ENCODE assay signal across 17 cellular contexts in genomic region chr17:19010729-19011505, GRCh38. TPM values are rescaled to one million over a fixed set of nuclear protein-coding genes. Genes with fewer than 3 reads are reported as not detected.
A peak's percentile ranks its signal among the peaks of the same experiment; 100 is the strongest.
DNase-seq lines count a peak whose midpoint lies in the region; ATAC-seq, FAIRE-seq and TF ChIP-seq lines count a peak whose summit lies in the region.
"Had no signal": no experiment of that assay in that cellular context is flagged by ENCODE, and none has a peak within 500 bp of the region (broad histone marks: within the 10 kb centered on the region; RNA-seq: fewer than 3 reads in every experiment).

No MANE protein-coding gene starts in this region.

- CTCF ChIA-PET in K562 (lab: Yijun Ruan, JAX; ENCODE audit: low intra/inter-chr PET ratio): no interaction called here
- CTCF ChIA-PET in activated CD4-positive, alpha-beta memory T cell treated with anti-CD3 and anti-CD28 coated beads for 36 hours (lab: Charles Lee): no interaction called here

- no peak overlapping the region for H2AFZ ChIP-seq in K562 (ENCODE audit: low read depth, low read length)

- H3K9me3 ChIP-seq in K562 (replicated peaks; ENCODE audit: control insufficient read depth, insufficient read depth, low read depth, low read length): no peaks in the 10 kb centered on the region
- no peaks in the 10 kb centered on the region for H3K9me3 ChIP-seq in left lung

- H3K4me1 ChIP-seq in K562 (replicated peaks in 1 of 2; ENCODE audit: control insufficient read depth in 2 of 2, insufficient read depth in 2 of 2, low read length in 2 of 2) (peaks cover 0 to 12% of the 10 kb centered on the region in 2 experiments; a peak in 3 of 5 replicates), left lung (no peaks in the 10 kb centered on the region)

- H3K4me3 Mint-ChIP-seq in type B pancreatic cell: peak overlapping the region; percentile 17
- H3K4me3 Mint-ChIP-seq in activated CD4-positive, alpha-beta memory T cell treated with anti-CD3 and anti-CD28 coated beads for 36 hours: no peak overlapping the region
- H3K4me3 Mint-ChIP-seq: activated T-cell treated with anti-CD3 and anti-CD28 coated beads, Interleukin-2, amount 50 U/mL, for 24 hours; nephron; T-helper 17 cell had no signal

- H3K27ac ChIP-seq in K562 (ENCODE audit: extremely low read depth, low read depth, low read length): no peak overlapping the region
- no peak overlapping the region for H3K27ac ChIP-seq in left lung

- 18% methylated on average over 11 of the region's 11 CpGs for WGBS in K562 (ENCODE audit: insufficient coverage, low coverage, missing lambda C conversion rate)

- no peaks in the 10 kb centered on the region for H3K9me3 Mint-ChIP-seq in type B pancreatic cell
- no peaks in the 10 kb centered on the region for H3K9me3 Mint-ChIP-seq in activated CD4-positive, alpha-beta memory T cell treated with anti-CD3 and anti-CD28 coated beads for 36 hours
- H3K9me3 Mint-ChIP-seq: activated T-cell treated with anti-CD3 and anti-CD28 coated beads, Interleukin-2, amount 50 U/mL, for 24 hours had no signal

- intact Hi-C loops in Right ventricle myocardium superior (cut with DNase I) (no loop called here), left ventricle myocardium superior (cut with micrococcal nuclease) (no loop called here), K562 (cut with micrococcal nuclease) (no loop called here), left lung (cut with DNase I) (no loop called here)
- intact Hi-C loops in activated CD4-positive, alpha-beta memory T cell treated with anti-CD3 and anti-CD28 coated beads for 36 hours (cut with micrococcal nuclease): no loop called here

- H3K9me1 ChIP-seq in K562 (ENCODE audit: control insufficient read depth, insufficient read depth, low read length): no peaks in the 10 kb centered on the region

- H3K27me3 Mint-ChIP-seq in type B pancreatic cell: peaks cover under 1% of the 10 kb centered on the region
- H3K27me3 Mint-ChIP-seq in activated CD4-positive, alpha-beta memory T cell treated with anti-CD3 and anti-CD28 coated beads for 36 hours: no peaks in the 10 kb centered on the region
- H3K27me3 Mint-ChIP-seq: activated T-cell treated with anti-CD3 and anti-CD28 coated beads, Interleukin-2, amount 50 U/mL, for 24 hours had no signal

- no TSS peak for BruUV-seq in K562 (replicated peaks; lab: Mats Ljungman, UMichigan)

- H3K4me2 ChIP-seq in K562 (ENCODE audit: insufficient read depth, low read length): no peak overlapping the region

- H3K36me3 ChIP-seq in K562 (ENCODE audit: control insufficient read depth, insufficient read depth, low read length): no peaks in the 10 kb centered on the region
- H3K36me3 ChIP-seq in left lung: no peaks in the 10 kb centered on the region

- TF ChIP-seq RAD21 in K562 (CRISPR knock-in tag; conservative IDR thresholded peaks at IDR 0.05 in 1 of 2, IDR thresholded peaks at IDR 0.05 in 1 of 2): no peak

- FAIRE-seq in K562 (lab: Jason Lieb, UNC): no peak

- no peaks in the 10 kb centered on the region for H3K36me3 Mint-ChIP-seq in type B pancreatic cell
- no peaks in the 10 kb centered on the region for H3K36me3 Mint-ChIP-seq in activated CD4-positive, alpha-beta memory T cell treated with anti-CD3 and anti-CD28 coated beads for 36 hours

- H3K27ac Mint-ChIP-seq in type B pancreatic cell: peak overlapping the region; percentile 75
- no peak overlapping the region for H3K27ac Mint-ChIP-seq in activated CD4-positive, alpha-beta memory T cell treated with anti-CD3 and anti-CD28 coated beads for 36 hours
- H3K27ac Mint-ChIP-seq: activated T-cell treated with anti-CD3 and anti-CD28 coated beads, Interleukin-2, amount 50 U/mL, for 24 hours had no signal

- TF ChIP-seq CTCF in K562 (IDR thresholded peaks at IDR 0.05 in 2 of 3, conservative IDR thresholded peaks at IDR 0.05 in 1 of 3; ENCODE audit: insufficient read depth in 2 of 3, low read depth in 1 of 3, low read length in 3 of 3) (no peak), left lung (IDR thresholded peaks at IDR 0.05) (no peak), type B pancreatic cell (conservative IDR thresholded peaks at IDR 0.05) (no peak)

- in situ Hi-C loops in K562 (cut with MboI): no loop called here

- no peak for TF ChIP-seq EP300 in K562 (IDR thresholded peaks at IDR 0.05; ENCODE audit: low read length)

- H3K27me3 ChIP-seq in K562 (ENCODE audit: control insufficient read depth in 2 of 2, insufficient read depth in 2 of 2, low read length in 2 of 2) (no peaks in the 10 kb centered on the region), left lung (no peaks in the 10 kb centered on the region)

- no peaks in the 10 kb centered on the region for H3K79me2 ChIP-seq in K562 (ENCODE audit: control insufficient read depth, insufficient read depth, low read length)

- peaks cover 7% of the 10 kb centered on the region for H3K4me1 Mint-ChIP-seq in type B pancreatic cell (ENCODE audit: unreplicated experiment)
- H3K4me1 Mint-ChIP-seq in activated CD4-positive, alpha-beta memory T cell treated with anti-CD3 and anti-CD28 coated beads for 36 hours (ENCODE audit: low read depth): no peaks in the 10 kb centered on the region
- H3K4me1 Mint-ChIP-seq: nephron had no signal

- DNase-seq in Right ventricle myocardium superior (no peak), left ventricle myocardium superior (no peak), K562 (ENCODE audit: extremely low read depth in 1 of 4, low spot score in 3 of 4) (no peak), left lung (peak in 1 of 2 donors; percentile 34), type B pancreatic cell (ENCODE audit: extremely low spot score, unreplicated experiment) (no peak)
- no peak for DNase-seq in activated CD4-positive, alpha-beta memory T cell treated with anti-CD3 and anti-CD28 coated beads for 36 hours
- DNase-seq in stimulated activated CD4-positive, alpha-beta T cell treated with anti-CD3 and anti-CD28 coated beads, Interleukin-12 subunit alpha, Interleukin-12 subunit beta, amount 100 ng/mL, for 4 hours: no peak
- DNase-seq: ACHN; activated T-cell treated with anti-CD3 and anti-CD28 coated beads, Interleukin-2, amount 50 U/mL, for 24 hours; aorta; glutamatergic neuron; NCI-H1105; T-helper 17 cell had no signal

- ATAC-seq in Right ventricle myocardium superior (ENCODE audit: poor library complexity): peak; percentile 51
- ATAC-seq in left ventricle myocardium superior: no peak
- ATAC-seq in K562: no peak
- ATAC-seq in left lung: peak; percentile 16
- ATAC-seq in HG02970 (IDR thresholded peaks at IDR 0.05; ENCODE audit: low FRiP score, unreplicated experiment): no peak
- ATAC-seq: T-helper 17 cell had no signal

- H4K20me1 ChIP-seq in K562 (replicated peaks; ENCODE audit: control insufficient read depth, insufficient read depth, low read length): no peaks in the 10 kb centered on the region

- POLR2A ChIA-PET in K562 (lab: Yijun Ruan, JAX): no interaction called here
- POLR2A ChIA-PET in activated CD4-positive, alpha-beta memory T cell treated with anti-CD3 and anti-CD28 coated beads for 36 hours (lab: Charles Lee): no interaction called here

- H3K9ac ChIP-seq in K562 (ENCODE audit: insufficient read depth in 1 of 2, low read depth in 2 of 2, low read length in 2 of 2): peak overlapping the region in 1 of 2 experiments; percentile 45; a peak in 1 of 4 replicates

- H3K4me3 ChIP-seq in K562 (no peak overlapping the region), left lung (no peak overlapping the region)
- H3K4me3 ChIP-seq: skin epidermis had no signal

- no peak for TF ChIP-seq POLR2A in K562 (conservative IDR thresholded peaks at IDR 0.05)

RNA-seq across cellular contexts. Expression of gene FAM83G, which starts 6.4 kb away (rescaled TPM):
- total RNA-seq in Right ventricle myocardium superior: 1.9 TPM
- 2.3 TPM for total RNA-seq in left ventricle myocardium superior
- total RNA-seq in K562 (2011; cell fraction: chromatin; rRNA removed; ENCODE audit: low replicate concordance): 8.8 and 26.9 TPM in 2 replicates
- total RNA-seq in K562 (2011; cell fraction: nucleolus; rRNA removed): 22.8 and 25.7 TPM in 2 replicates
- 11.5 and 13.5 TPM in 2 replicates for total RNA-seq in K562 (2011; cell fraction: nucleoplasm; rRNA removed)
- 7.6 and 12.9 TPM in 2 replicates for total RNA-seq in K562 (2014; rRNA removed)
- total RNA-seq in K562 (2014; rRNA removed; fragmentation: Illumina TruSeq; extraction: Trizol): 1.9 and 2.3 TPM in 2 replicates
- total RNA-seq in K562 (2015; rRNA removed; fragmentation: Illumina TruSeq; extraction: Trizol): 4.2 and 5.6 TPM in 2 replicates
- total RNA-seq in K562 (2021): 9.1 and 10.3 TPM in 2 replicates
- 3.4 and 4.2 TPM in 2 replicates for polyA plus RNA-seq in K562 (2011; rRNA removed)
- 3.5 and 6.6 TPM in 2 replicates for polyA plus RNA-seq in K562 (2011; cell fraction: cytosol; rRNA removed)
- polyA plus RNA-seq in K562 (2011; cell fraction: nucleus; rRNA removed): 9.7 and 20.5 TPM in 2 replicates
- polyA plus RNA-seq in K562 (2012): 4.2 and 5.3 TPM in 2 replicates
- 4.8 and 6.5 TPM in 2 replicates for polyA plus RNA-seq in K562 (2014; fragmentation: Illumina TruSeq; extraction: Trizol)
- under 1 TPM in 1 of 2 experiments, not detected in 1; 0.04 TPM for polyA plus RNA-seq in K562 (2014; fragmentation: Nextera tagmentation; extraction: Ambion mirVana)
- polyA plus RNA-seq in K562 (2014; rRNA removed): 5.5 and 5.7 TPM in 2 replicates
- 3.2 and 4.8 TPM in 2 replicates for polyA minus RNA-seq in K562 (2011; rRNA and poly(A)+ RNA removed)
- 5.2 and 5.4 TPM in 2 replicates for polyA minus RNA-seq in K562 (2011; cell fraction: cytosol; rRNA and poly(A)+ RNA removed)
- polyA minus RNA-seq in K562 (2011; cell fraction: nucleus; rRNA and poly(A)+ RNA removed): 7.1 and 7.9 TPM in 2 replicates
- 10 to 100 TPM in 1 of 2 donors, 1 to 10 TPM in 1; 8.8 to 12.1 TPM for total RNA-seq in left lung
- 8.3 and 18.5 TPM in 2 replicates for total RNA-seq in type B pancreatic cell (ENCODE audit: low replicate concordance)
- 10 to 100 TPM; 12.6 to 14.3 TPM for total RNA-seq in activated CD4-positive, alpha-beta memory T cell treated with anti-CD3 and anti-CD28 coated beads for 36 hours

RNA-seq across cellular contexts. Expression of gene GRAP, which starts 35.8 kb away (rescaled TPM):
- 2.0 TPM for total RNA-seq in Right ventricle myocardium superior
- total RNA-seq in left ventricle myocardium superior: 2.2 TPM
- not detected in 2 replicates for total RNA-seq in K562 (2011; cell fraction: chromatin; rRNA removed; ENCODE audit: low replicate concordance)
- 0.17 and 0.79 TPM in 2 replicates for total RNA-seq in K562 (2011; cell fraction: nucleolus; rRNA removed)
- total RNA-seq in K562 (2011; cell fraction: nucleoplasm; rRNA removed): not detected in 2 replicates
- total RNA-seq in K562 (2014; rRNA removed): not detected in 2 replicates
- total RNA-seq in K562 (2014; rRNA removed; fragmentation: Illumina TruSeq; extraction: Trizol): not detected in 2 replicates
- 0.11 TPM in 1 of 2 replicates, not detected in the other for total RNA-seq in K562 (2015; rRNA removed; fragmentation: Illumina TruSeq; extraction: Trizol)
- 0.07 and 0.27 TPM in 2 replicates for total RNA-seq in K562 (2021)
- polyA plus RNA-seq in K562 (2011; rRNA removed): 0.05 and 0.07 TPM in 2 replicates
- polyA plus RNA-seq in K562 (2011; cell fraction: cytosol; rRNA removed): 0.04 and 0.07 TPM in 2 replicates
- 0.37 TPM in 1 of 2 replicates, not detected in the other for polyA plus RNA-seq in K562 (2011; cell fraction: nucleus; rRNA removed)
- 0.29 TPM in 1 of 2 replicates, not detected in the other for polyA plus RNA-seq in K562 (2012)
- not detected in 2 replicates for polyA plus RNA-seq in K562 (2014; fragmentation: Illumina TruSeq; extraction: Trizol)
- not detected for polyA plus RNA-seq in K562 (2014; fragmentation: Nextera tagmentation; extraction: Ambion mirVana)
- polyA plus RNA-seq in K562 (2014; rRNA removed): 0.41 TPM in 1 of 2 replicates, not detected in the other
- not detected in 2 replicates for polyA minus RNA-seq in K562 (2011; rRNA and poly(A)+ RNA removed)
- polyA minus RNA-seq in K562 (2011; cell fraction: cytosol; rRNA and poly(A)+ RNA removed): not detected in 2 replicates
- 0.27 TPM in 1 of 2 replicates, not detected in the other for polyA minus RNA-seq in K562 (2011; cell fraction: nucleus; rRNA and poly(A)+ RNA removed)
- 10 to 100 TPM in 1 of 2 donors, 1 to 10 TPM in 1; 5.4 to 10.6 TPM for total RNA-seq in left lung
- 0.22 TPM in 1 of 2 replicates, not detected in the other for total RNA-seq in type B pancreatic cell (ENCODE audit: low replicate concordance)
- 1 to 10 TPM; 9.6 to 9.9 TPM for total RNA-seq in activated CD4-positive, alpha-beta memory T cell treated with anti-CD3 and anti-CD28 coated beads for 36 hours
- total RNA-seq: NCI-H460 had no signal

RNA-seq across cellular contexts. Expression of gene SLC5A10, which starts 59.0 kb away (rescaled TPM):
- not detected for total RNA-seq in Right ventricle myocardium superior
- not detected for total RNA-seq in left ventricle myocardium superior
- total RNA-seq in K562 (2011; cell fraction: chromatin; rRNA removed; ENCODE audit: low replicate concordance): 0.51 TPM in 1 of 2 replicates, not detected in the other
- total RNA-seq in K562 (2011; cell fraction: nucleolus; rRNA removed): 0.17 and 0.39 TPM in 2 replicates
- total RNA-seq in K562 (2011; cell fraction: nucleoplasm; rRNA removed): 0.37 and 0.46 TPM in 2 replicates
- total RNA-seq in K562 (2014; rRNA removed): 0.09 TPM in 1 of 2 replicates, not detected in the other
- not detected in 2 replicates for total RNA-seq in K562 (2014; rRNA removed; fragmentation: Illumina TruSeq; extraction: Trizol)
- total RNA-seq in K562 (2015; rRNA removed; fragmentation: Illumina TruSeq; extraction: Trizol): 0.04 TPM in 1 of 2 replicates, not detected in the other
- not detected in 2 replicates for total RNA-seq in K562 (2021)
- polyA plus RNA-seq in K562 (2011; rRNA removed): 0.01 and 0.03 TPM in 2 replicates
- 0.01 TPM in 1 of 2 replicates, not detected in the other for polyA plus RNA-seq in K562 (2011; cell fraction: cytosol; rRNA removed)
- 0.06 TPM in 2 replicates for polyA plus RNA-seq in K562 (2011; cell fraction: nucleus; rRNA removed)
- polyA plus RNA-seq in K562 (2012): 0.04 and 0.07 TPM in 2 replicates
- 0.04 TPM in 1 of 2 replicates, not detected in the other for polyA plus RNA-seq in K562 (2014; fragmentation: Illumina TruSeq; extraction: Trizol)
- polyA plus RNA-seq in K562 (2014; fragmentation: Nextera tagmentation; extraction: Ambion mirVana): not detected
- polyA plus RNA-seq in K562 (2014; rRNA removed): 0.03 and 0.05 TPM in 2 replicates
- polyA minus RNA-seq in K562 (2011; rRNA and poly(A)+ RNA removed): not detected in 2 replicates
- not detected in 2 replicates for polyA minus RNA-seq in K562 (2011; cell fraction: cytosol; rRNA and poly(A)+ RNA removed)
- 0.13 and 0.22 TPM in 2 replicates for polyA minus RNA-seq in K562 (2011; cell fraction: nucleus; rRNA and poly(A)+ RNA removed)
- total RNA-seq in left lung: not detected
- total RNA-seq in type B pancreatic cell (ENCODE audit: low replicate concordance): 0.19 TPM in 1 of 2 replicates, not detected in the other
- not detected for total RNA-seq in activated CD4-positive, alpha-beta memory T cell treated with anti-CD3 and anti-CD28 coated beads for 36 hours
- total RNA-seq: aorta, NCI-H460, T-helper 17 cell had no signal

Comparison
In these comparisons a context has a peak if more than half of its experiments do, and no peak if none do; other contexts are left out.
1. ATAC-seq: peak in Right ventricle myocardium superior (single experiment) and left lung (single experiment); none in left ventricle myocardium superior (single experiment), K562 (single experiment) and HG02970 (single experiment).